In genomic region chr5:113572716-113573115, GRCh38 we compare ENCODE assay signal across 24 cellular contexts.
"Had no signal": no experiment of that assay in that cellular context is flagged by ENCODE, and none has a peak within 500 bp of the region (broad histone marks: within the 10 kb centered on the region; RNA-seq: fewer than 3 reads in every experiment).

No MANE protein-coding gene starts in this region.

- H3K27ac ChIP-seq: breast epithelium, cardiac muscle cell, esophagus muscularis mucosa, gastroesophageal sphincter, heart right ventricle, hepatocyte had no signal

- H3K27me3 ChIP-seq: breast epithelium, cardiac muscle cell, esophagus muscularis mucosa, gastroesophageal sphincter, heart right ventricle, hepatocyte had no signal

- ATAC-seq: activated CD8-positive, alpha-beta memory T cell treated with anti-CD3 and anti-CD28 coated beads, Interleukin-2, amount 10 ng/mL, durations not matched to agents 7 days and 5 days; activated CD8-positive, alpha-beta T cell treated with anti-CD3 and anti-CD28 coated beads, Interleukin-2, amount 10 ng/mL, durations not matched to agents 7 days and 5 days; gastroesophageal sphincter; heart right ventricle; WTC11 had no signal

- H3K9me3 ChIP-seq: esophagus muscularis mucosa had no signal

- H2AFZ ChIP-seq: hepatocyte had no signal

- DNase-seq: activated CD4-positive, alpha-beta memory T cell treated with anti-CD3 and anti-CD28 coated beads for 36 hours; activated CD4-positive, alpha-beta T cell treated with anti-CD3 and anti-CD28 coated beads for 48 hours; activated CD8-positive, alpha-beta memory T cell treated with anti-CD3 and anti-CD28 coated beads, Interleukin-2, amount 10 ng/mL, durations not matched to agents 7 days and 5 days; activated CD8-positive, alpha-beta memory T cell treated with anti-CD3 and anti-CD28 coated beads, Interleukin-2, amount 50 U/mL, for 4 hours; activated CD8-positive, alpha-beta T cell treated with anti-CD3 and anti-CD28 coated beads, Interleukin-2, amount 10 ng/mL, durations not matched to agents 7 days and 5 days; activated effector memory CD4-positive, alpha-beta T cell treated with anti-CD3 and anti-CD28 coated beads, Interleukin-2, amount 50 U/mL, for 16 hours; activated naive CD4-positive, alpha-beta T cell treated with anti-CD3 and anti-CD28 coated beads for 36 hours; activated naive CD8-positive, alpha-beta T cell treated with anti-CD3 and anti-CD28 coated beads, Interleukin-2, amount 10 ng/mL, durations not matched to agents 7 days and 5 days; activated T-cell treated with anti-CD3 and anti-CD28 coated beads, Interleukin-2, amount 50 U/mL, for 1 hour; activated T-cell treated with anti-CD3 and anti-CD28 coated beads, Interleukin-2, amount 50 U/mL, for 48 hours; amniotic stem cell; anterior cingulate cortex; central memory CD4-positive, alpha-beta T cell; cortex of kidney; dermis blood vessel endothelial cell; effector CD8-positive, alpha-beta T cell; foreskin melanocyte; heart right ventricle had no signal

- H3K4me1 ChIP-seq: breast epithelium, esophagus muscularis mucosa, gastroesophageal sphincter had no signal

- H3K4me3 ChIP-seq: breast epithelium, cardiac muscle cell, esophagus muscularis mucosa, gastroesophageal sphincter, heart right ventricle, hepatocyte had no signal

- H3K4me2 ChIP-seq: hepatocyte had no signal

- H3K79me2 ChIP-seq: hepatocyte had no signal
